1 cellular context compared by ENCODE assay signal in the genomic region with DNA sequence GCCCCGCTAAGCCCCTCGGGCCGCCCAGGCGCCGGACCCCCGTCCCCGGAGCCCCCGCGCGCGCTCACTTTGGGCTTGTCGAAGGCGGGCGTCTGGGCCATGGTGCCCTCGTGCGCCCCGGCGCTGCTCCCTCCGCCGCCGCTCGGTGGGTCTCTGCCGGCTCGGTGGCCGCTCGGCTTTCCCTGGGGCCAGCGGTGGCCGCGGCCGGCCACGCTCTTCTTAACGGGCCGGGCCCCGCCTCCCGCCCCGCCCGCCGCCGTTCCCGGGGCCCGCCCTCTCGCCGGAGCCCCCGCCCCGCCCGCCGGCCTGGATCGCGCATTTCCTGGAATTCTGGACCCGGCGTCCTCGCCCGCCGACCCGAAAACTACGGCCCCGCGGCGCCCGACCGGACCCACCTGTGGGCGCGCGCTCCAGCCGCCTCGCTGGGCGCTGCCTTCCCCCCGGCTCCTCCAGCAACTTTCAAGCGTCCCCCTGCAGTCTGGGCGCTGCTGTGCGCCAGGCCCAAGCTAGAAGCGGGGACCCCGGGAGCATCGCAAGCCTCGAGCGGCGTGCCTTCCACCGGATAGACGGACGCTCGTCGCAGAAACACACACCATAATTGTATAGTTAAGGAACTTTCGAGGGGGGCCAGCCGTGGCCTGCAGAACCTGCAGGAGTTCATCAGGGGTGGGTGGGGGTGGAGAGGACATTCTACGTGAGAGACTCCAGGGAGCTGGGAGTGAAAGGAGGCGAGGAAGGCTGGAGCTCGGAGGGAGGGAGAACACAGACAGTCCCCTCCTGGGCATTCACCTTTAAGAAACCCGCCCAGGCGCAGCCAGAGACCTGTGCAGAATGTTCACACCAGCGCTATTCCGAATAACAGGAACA.
TF ChIP-seq lines count a peak whose summit lies in the region.

TSS of gene ADA (minus strand) at position 193 of the 867 bp plus-strand sequence. CDS start at position 101, 92 bp downstream.

TF ChIP-seq in GM12878, 131 proteins besides CTCF, POLR2A, EP300 and RAD21 (continued from another document and continues in another):
- TF ChIP-seq ZBTB40 (IDR thresholded peaks at IDR 0.05; ENCODE audit: borderline replicate concordance): no peak
- TF ChIP-seq KDM1A (IDR thresholded peaks at IDR 0.05; ENCODE audit: borderline replicate concordance): no peak
- TF ChIP-seq MTA3 (IDR thresholded peaks at IDR 0.05; ENCODE audit: borderline replicate concordance, low read length): no peak
- TF ChIP-seq RAD51 (IDR thresholded peaks at IDR 0.05): no peak
- TF ChIP-seq HDGF (IDR thresholded peaks at IDR 0.05): no peak
- TF ChIP-seq, protein P1, sequence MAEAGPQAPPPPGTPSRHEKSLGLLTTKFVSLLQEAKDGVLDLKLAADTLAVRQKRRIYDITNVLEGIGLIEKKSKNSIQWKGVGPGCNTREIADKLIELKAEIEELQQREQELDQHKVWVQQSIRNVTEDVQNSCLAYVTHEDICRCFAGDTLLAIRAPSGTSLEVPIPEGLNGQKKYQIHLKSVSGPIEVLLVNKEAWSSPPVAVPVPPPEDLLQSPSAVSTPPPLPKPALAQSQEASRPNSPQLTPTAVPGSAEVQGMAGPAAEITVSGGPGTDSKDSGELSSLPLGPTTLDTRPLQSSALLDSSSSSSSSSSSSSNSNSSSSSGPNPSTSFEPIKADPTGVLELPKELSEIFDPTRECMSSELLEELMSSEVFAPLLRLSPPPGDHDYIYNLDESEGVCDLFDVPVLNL (IDR thresholded peaks at IDR 0.05; ENCODE audit: low read depth, low read length): no peak
- no peak for TF ChIP-seq FOXM1 (IDR thresholded peaks at IDR 0.05; ENCODE audit: low read depth, low read length)
- TF ChIP-seq NR2F1 (conservative IDR thresholded peaks at IDR 0.05): peak; percentile 59
- peak; percentile 30; the same call in 1 of the 2 replicates for TF ChIP-seq POLR2AphosphoS5 (IDR thresholded peaks at IDR 0.05; ENCODE audit: low read length)
- no peak for TF ChIP-seq CHD2 (IDR thresholded peaks at IDR 0.05; ENCODE audit: borderline replicate concordance, low read depth, low read length)
- TF ChIP-seq CREM (IDR thresholded peaks at IDR 0.05; ENCODE audit: low read depth): no peak
- no peak for TF ChIP-seq ASH2L (IDR thresholded peaks at IDR 0.05; ENCODE audit: borderline replicate concordance, low read depth)
- TF ChIP-seq ZBTB11 (CRISPR knock-in tag; IDR thresholded peaks at IDR 0.05): no peak
- TF ChIP-seq EZH2 (IDR thresholded peaks at IDR 0.05; ENCODE audit: borderline replicate concordance, control insufficient read depth, low read depth, low read length): no peak
- TF ChIP-seq CEBPB (IDR thresholded peaks at IDR 0.05; ENCODE audit: borderline replicate concordance in 1 of 2, low read depth in 2 of 2, low read length in 2 of 2): no peak
- TF ChIP-seq FOXK2 (IDR thresholded peaks at IDR 0.05): no peak
- TF ChIP-seq ZNF207 (IDR thresholded peaks at IDR 0.05; ENCODE audit: borderline replicate concordance): no peak
- no peak for TF ChIP-seq GABPA (IDR thresholded peaks at IDR 0.05; ENCODE audit: low read depth)
- TF ChIP-seq CBX5 (IDR thresholded peaks at IDR 0.05; ENCODE audit: low read depth): no peak
- TF ChIP-seq ZNF274 (IDR thresholded peaks at IDR 0.05; ENCODE audit: insufficient read depth, insufficient read length): no peak
- TF ChIP-seq KLF5 (IDR thresholded peaks at IDR 0.05; ENCODE audit: partially characterized antibody): no peak
- TF ChIP-seq NFYA (IDR thresholded peaks at IDR 0.05; ENCODE audit: borderline replicate concordance, low read depth, low read length): no peak
- TF ChIP-seq CEBPZ (IDR thresholded peaks at IDR 0.05; ENCODE audit: low read depth, low read length): no peak
- TF ChIP-seq, protein P2, sequence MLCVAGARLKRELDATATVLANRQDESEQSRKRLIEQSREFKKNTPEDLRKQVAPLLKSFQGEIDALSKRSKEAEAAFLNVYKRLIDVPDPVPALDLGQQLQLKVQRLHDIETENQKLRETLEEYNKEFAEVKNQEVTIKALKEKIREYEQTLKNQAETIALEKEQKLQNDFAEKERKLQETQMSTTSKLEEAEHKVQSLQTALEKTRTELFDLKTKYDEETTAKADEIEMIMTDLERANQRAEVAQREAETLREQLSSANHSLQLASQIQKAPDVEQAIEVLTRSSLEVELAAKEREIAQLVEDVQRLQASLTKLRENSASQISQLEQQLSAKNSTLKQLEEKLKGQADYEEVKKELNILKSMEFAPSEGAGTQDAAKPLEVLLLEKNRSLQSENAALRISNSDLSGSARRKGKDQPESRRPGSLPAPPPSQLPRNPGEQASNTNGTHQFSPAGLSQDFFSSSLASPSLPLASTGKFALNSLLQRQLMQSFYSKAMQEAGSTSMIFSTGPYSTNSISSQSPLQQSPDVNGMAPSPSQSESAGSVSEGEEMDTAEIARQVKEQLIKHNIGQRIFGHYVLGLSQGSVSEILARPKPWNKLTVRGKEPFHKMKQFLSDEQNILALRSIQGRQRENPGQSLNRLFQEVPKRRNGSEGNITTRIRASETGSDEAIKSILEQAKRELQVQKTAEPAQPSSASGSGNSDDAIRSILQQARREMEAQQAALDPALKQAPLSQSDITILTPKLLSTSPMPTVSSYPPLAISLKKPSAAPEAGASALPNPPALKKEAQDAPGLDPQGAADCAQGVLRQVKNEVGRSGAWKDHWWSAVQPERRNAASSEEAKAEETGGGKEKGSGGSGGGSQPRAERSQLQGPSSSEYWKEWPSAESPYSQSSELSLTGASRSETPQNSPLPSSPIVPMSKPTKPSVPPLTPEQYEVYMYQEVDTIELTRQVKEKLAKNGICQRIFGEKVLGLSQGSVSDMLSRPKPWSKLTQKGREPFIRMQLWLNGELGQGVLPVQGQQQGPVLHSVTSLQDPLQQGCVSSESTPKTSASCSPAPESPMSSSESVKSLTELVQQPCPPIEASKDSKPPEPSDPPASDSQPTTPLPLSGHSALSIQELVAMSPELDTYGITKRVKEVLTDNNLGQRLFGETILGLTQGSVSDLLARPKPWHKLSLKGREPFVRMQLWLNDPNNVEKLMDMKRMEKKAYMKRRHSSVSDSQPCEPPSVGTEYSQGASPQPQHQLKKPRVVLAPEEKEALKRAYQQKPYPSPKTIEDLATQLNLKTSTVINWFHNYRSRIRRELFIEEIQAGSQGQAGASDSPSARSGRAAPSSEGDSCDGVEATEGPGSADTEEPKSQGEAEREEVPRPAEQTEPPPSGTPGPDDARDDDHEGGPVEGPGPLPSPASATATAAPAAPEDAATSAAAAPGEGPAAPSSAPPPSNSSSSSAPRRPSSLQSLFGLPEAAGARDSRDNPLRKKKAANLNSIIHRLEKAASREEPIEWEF (IDR thresholded peaks at IDR 0.05; ENCODE audit: insufficient replicate concordance, low read depth, low read length): no peak
- no peak for TF ChIP-seq ZZZ3 (IDR thresholded peaks at IDR 0.05; ENCODE audit: control insufficient read depth, insufficient read length, low read depth)
- TF ChIP-seq USF1 (IDR thresholded peaks at IDR 0.05; ENCODE audit: borderline replicate concordance, extremely low read length, insufficient read depth, low read depth, low read length): no peak
- TF ChIP-seq BCL11A (IDR thresholded peaks at IDR 0.05; ENCODE audit: low read depth, low read length): no peak
- no peak for TF ChIP-seq RBBP5 (conservative IDR thresholded peaks at IDR 0.05)
- TF ChIP-seq MEF2B (IDR thresholded peaks at IDR 0.05; ENCODE audit: partially characterized antibody, poor library complexity, severe bottlenecking): peak; percentile 47
- TF ChIP-seq TBL1XR1 (IDR thresholded peaks at IDR 0.05; ENCODE audit: low read depth, low read length): no peak
- no peak for TF ChIP-seq IRF4 (IDR thresholded peaks at IDR 0.05; ENCODE audit: low read depth, low read length)
- no peak for TF ChIP-seq YY1 (IDR thresholded peaks at IDR 0.05; ENCODE audit: low read depth, low read length)
- no peak; a peak in 1 of 4 replicates for TF ChIP-seq ETV6 (conservative IDR thresholded peaks at IDR 0.05 in 1 of 2, IDR thresholded peaks at IDR 0.05 in 1 of 2; ENCODE audit: borderline replicate concordance in 1 of 2, low read depth in 1 of 2)
- TF ChIP-seq KAT2A (conservative IDR thresholded peaks at IDR 0.05; ENCODE audit: control insufficient read depth, low read depth, low read length): no peak
- TF ChIP-seq SP1 (IDR thresholded peaks at IDR 0.05; ENCODE audit: low read depth, low read length): no peak
- TF ChIP-seq MEF2A (IDR thresholded peaks at IDR 0.05; ENCODE audit: insufficient read depth, low read depth, low read length): no peak
- TF ChIP-seq, protein P3, sequence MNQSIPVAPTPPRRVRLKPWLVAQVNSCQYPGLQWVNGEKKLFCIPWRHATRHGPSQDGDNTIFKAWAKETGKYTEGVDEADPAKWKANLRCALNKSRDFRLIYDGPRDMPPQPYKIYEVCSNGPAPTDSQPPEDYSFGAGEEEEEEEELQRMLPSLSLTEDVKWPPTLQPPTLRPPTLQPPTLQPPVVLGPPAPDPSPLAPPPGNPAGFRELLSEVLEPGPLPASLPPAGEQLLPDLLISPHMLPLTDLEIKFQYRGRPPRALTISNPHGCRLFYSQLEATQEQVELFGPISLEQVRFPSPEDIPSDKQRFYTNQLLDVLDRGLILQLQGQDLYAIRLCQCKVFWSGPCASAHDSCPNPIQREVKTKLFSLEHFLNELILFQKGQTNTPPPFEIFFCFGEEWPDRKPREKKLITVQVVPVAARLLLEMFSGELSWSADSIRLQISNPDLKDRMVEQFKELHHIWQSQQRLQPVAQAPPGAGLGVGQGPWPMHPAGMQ (IDR thresholded peaks at IDR 0.05; ENCODE audit: borderline replicate concordance): no peak
